22 cellular contexts compared by ENCODE assay signal in genomic region chr21:27787046-27787445, GRCh38.
"Had no signal": no experiment of that assay in that cellular context is flagged by ENCODE, and none has a peak within 500 bp of the region (broad histone marks: within the 10 kb centered on the region; RNA-seq: fewer than 3 reads in every experiment).

No MANE protein-coding gene starts in this region.

- H3K4me3 Mint-ChIP-seq: activated T-cell treated with anti-CD3 and anti-CD28 coated beads, Interleukin-2, amount 50 U/mL, for 24 hours; activated T-helper 17 cell treated with anti-CD3 and anti-CD28 coated beads, Interleukin-2, amount 50 U/mL, for 72 hours; naive thymus-derived CD8-positive, alpha-beta T cell had no signal

- H3K4me1 ChIP-seq: ascending aorta, esophagus squamous epithelium, heart right ventricle, left lung, upper lobe of left lung had no signal

- H3K27ac ChIP-seq: ascending aorta, brain microvascular endothelial cell, coronary artery, esophagus squamous epithelium, heart right ventricle, left lung, thoracic aorta, upper lobe of left lung, VCaP had no signal

- H3K4me3 ChIP-seq: ascending aorta, coronary artery, esophagus squamous epithelium, heart right ventricle, left lung, lung, thoracic aorta, upper lobe of left lung had no signal

- H3K27ac Mint-ChIP-seq: activated naive CD4-positive, alpha-beta T cell treated with anti-CD3 and anti-CD28 coated beads, Interleukin-2, amount 50 U/mL, for 72 hours; activated T-cell treated with anti-CD3 and anti-CD28 coated beads, Interleukin-2, amount 50 U/mL, for 24 hours; activated T-helper 17 cell treated with anti-CD3 and anti-CD28 coated beads, Interleukin-2, amount 50 U/mL, for 72 hours; naive thymus-derived CD8-positive, alpha-beta T cell; progenitor cell of endocrine pancreas had no signal

- DNase-seq: activated CD4-positive, CD25-positive, alpha-beta regulatory T cell treated with anti-CD3 and anti-CD28 coated beads, Interleukin-2, amount 50 U/mL, for 72 hours; activated CD8-positive, alpha-beta memory T cell treated with anti-CD3 and anti-CD28 coated beads for 24 hours; activated CD8-positive, alpha-beta memory T cell treated with anti-CD3 and anti-CD28 coated beads, Interleukin-2, amount 50 U/mL, for 4 hours; activated T-cell treated with anti-CD3 and anti-CD28 coated beads, Interleukin-2, amount 50 U/mL, for 24 hours; brain microvascular endothelial cell; esophagus squamous epithelium; heart right ventricle; left lung; naive thymus-derived CD8-positive, alpha-beta T cell; stimulated activated CD4-positive, alpha-beta T cell treated with anti-CD3 and anti-CD28 coated beads, Interleukin-4, amount 100 ng/mL, for 24 hours; stimulated activated naive CD4-positive, alpha-beta T cell treated with Interleukin-2 at 50 U/mL for 16 hours; SW 1271; T-helper 2 cell; upper lobe of left lung had no signal

- ATAC-seq: activated naive CD4-positive, alpha-beta T cell treated with anti-CD3 and anti-CD28 coated beads, Interleukin-2, amount 50 U/mL, for 72 hours; activated T-helper 17 cell treated with anti-CD3 and anti-CD28 coated beads, Interleukin-2, amount 50 U/mL, for 72 hours; heart right ventricle; left lung; naive thymus-derived CD8-positive, alpha-beta T cell had no signal

- H3K9me3 ChIP-seq: esophagus squamous epithelium, left lung, thoracic aorta, upper lobe of left lung had no signal

- H3K36me3 ChIP-seq: ascending aorta, brain microvascular endothelial cell, esophagus squamous epithelium, heart right ventricle, left lung, thoracic aorta, upper lobe of left lung had no signal

- H3K36me3 Mint-ChIP-seq: naive thymus-derived CD8-positive, alpha-beta T cell had no signal

- H3K27me3 Mint-ChIP-seq: activated T-cell treated with anti-CD3 and anti-CD28 coated beads, Interleukin-2, amount 50 U/mL, for 24 hours; activated T-helper 17 cell treated with anti-CD3 and anti-CD28 coated beads, Interleukin-2, amount 50 U/mL, for 72 hours; progenitor cell of endocrine pancreas had no signal

- H3K4me1 Mint-ChIP-seq: activated T-helper 17 cell treated with anti-CD3 and anti-CD28 coated beads, Interleukin-2, amount 50 U/mL, for 72 hours; naive thymus-derived CD8-positive, alpha-beta T cell had no signal

- H3K27me3 ChIP-seq: ascending aorta, brain microvascular endothelial cell, esophagus squamous epithelium, heart right ventricle, left lung, upper lobe of left lung had no signal
